ENCODE assay signal across 8 cellular contexts in genomic region chr15:33215941-33216872, GRCh38. TPM values are rescaled to one million over a fixed set of nuclear protein-coding genes. Genes with fewer than 3 reads are reported as not detected.
DNase-seq lines count a peak whose midpoint lies in the region; ATAC-seq and TF ChIP-seq lines count a peak whose summit lies in the region.

No MANE protein-coding gene starts in this region.

- no peak overlapping the region for H3K4me3 ChIP-seq in GM12865 (ENCODE audit: low read depth, low read length)
- no peak overlapping the region for H3K4me3 ChIP-seq in parathyroid adenoma (ENCODE audit: low read depth, low read length)
- no peak overlapping the region for H3K4me3 ChIP-seq in lower leg skin (ENCODE audit: low read depth, poor library complexity, severe bottlenecking)

- no peak for ATAC-seq in HG03439 (IDR thresholded peaks at IDR 0.05; ENCODE audit: unreplicated experiment)

- peak overlapping the region; percentile 33 for H2AFZ ChIP-seq in parathyroid adenoma

- H3K36me3 ChIP-seq in parathyroid adenoma (ENCODE audit: control insufficient read depth, insufficient read depth, low read length), result no peaks in the 10 kb centered on the region

- TF ChIP-seq CTCF in GM12865 (IDR thresholded peaks at IDR 0.05; ENCODE audit: insufficient read depth, low read depth, low read length, missing control alignments) (peak; percentile 50), parathyroid adenoma (IDR thresholded peaks at IDR 0.05) (peak; percentile 34), lower leg skin (IDR thresholded peaks at IDR 0.05) (no peak)

- H3K4me2 ChIP-seq in parathyroid adenoma (ENCODE audit: low read length), result no peak overlapping the region

- no peak overlapping the region for H3K9ac ChIP-seq in parathyroid adenoma

- H3K27me3 ChIP-seq in parathyroid adenoma (ENCODE audit: control insufficient read depth, insufficient read depth, low read length), result no peaks in the 10 kb centered on the region

- no peak for TF ChIP-seq POLR2A in lower leg skin (IDR thresholded peaks at IDR 0.05)

- peaks cover 2% of the 10 kb centered on the region for H3K4me1 ChIP-seq in parathyroid adenoma

- no peaks in the 10 kb centered on the region for H3K79me2 ChIP-seq in parathyroid adenoma

- intact Hi-C loops in lower leg skin (cut with DNase I; ENCODE audit: low total_unique reads), result no loop called here

- DNase-seq in GM12865 (ENCODE audit: low read depth), result peak; percentile 34
- DNase-seq in NCI-H460 (ENCODE audit: extremely low read depth, low read depth), result peak; percentile 23
- peak; percentile 58 for DNase-seq in dermis blood vessel endothelial cell
- DNase-seq in dedifferentiated amniotic fluid mesenchymal stem cell (ENCODE audit: extremely low spot score), result no peak
- no peak for DNase-seq in occipital lobe (lab: John Stamatoyannopoulos, UW)
- DNase-seq in lower leg skin (ENCODE audit: low spot score in 2 of 2), result no peak

- 92 to 94% methylated on average over 3 of the region's 3 CpGs for WGBS in lower leg skin, 2 donors

- H3K27ac ChIP-seq in parathyroid adenoma, result no peak overlapping the region

- H3K9me3 ChIP-seq in parathyroid adenoma (ENCODE audit: control insufficient read depth, low read length), result no peaks in the 10 kb centered on the region

RNA-seq across cellular contexts. Expression of gene FMN1, which starts 21.7 kb away (rescaled TPM):
- 0.89 and 1.4 TPM in 2 replicates for total RNA-seq in NCI-H460 (2014; rRNA removed; shearing (Covaris generic))
- 1.7 TPM in 1 of 2 replicates, not detected in the other for polyA plus RNA-seq in NCI-H460 (2014; cell fraction: nucleus; rRNA removed)
- total RNA-seq in dermis blood vessel endothelial cell, result 0.09 and 0.17 TPM in 2 replicates
- 3.9 TPM for total RNA-seq in occipital lobe
- total RNA-seq in lower leg skin, result 10 to 100 TPM; 12.6 to 52.2 (median 20.1) TPM

Comparison
In these comparisons a context has a peak if more than half of its experiments do, and no peak if none do; other contexts are left out.
1. DNase-seq: peak in GM12865 (single experiment), NCI-H460 (single experiment) and dermis blood vessel endothelial cell (single experiment); none in dedifferentiated amniotic fluid mesenchymal stem cell (single experiment), occipital lobe (single experiment) and lower leg skin (0 of 2).
2. CTCF ChIP-seq: peak in GM12865 (single experiment) and parathyroid adenoma (single experiment); none in lower leg skin (0 of 3).